Comparison of ENCODE assay signal across 1 cellular context in genomic region chr11:12165237-12165875, GRCh38.
TF ChIP-seq lines count a peak whose summit lies in the region.

No MANE protein-coding gene starts in this region.

TF ChIP-seq in K562, 482 proteins besides CTCF, POLR2A, EP300 and RAD21 (continued from another document):
- no peak for TF ChIP-seq MGA (IDR thresholded peaks at IDR 0.05)
- TF ChIP-seq PYGO2 (tag; IDR thresholded peaks at IDR 0.05), result no peak
- no peak for TF ChIP-seq ZNF583 (CRISPR knock-in tag; IDR thresholded peaks at IDR 0.05)
- TF ChIP-seq MITF (IDR thresholded peaks at IDR 0.05), result no peak
- no peak for TF ChIP-seq ZNF778 (CRISPR knock-in tag; IDR thresholded peaks at IDR 0.05)
- no peak for TF ChIP-seq ZNF354B (CRISPR knock-in tag; IDR thresholded peaks at IDR 0.05)
- TF ChIP-seq NKRF (IDR thresholded peaks at IDR 0.05; ENCODE audit: borderline replicate concordance), result no peak
TF ChIP-seq in K562: peak in this region for 0.
